1 cellular context compared by ENCODE assay signal in genomic region chr19:19531951-19532805, GRCh38.
TF ChIP-seq lines count a peak whose summit lies in the region.

No MANE protein-coding gene starts in this region.

TF ChIP-seq in K562, 482 proteins besides CTCF, POLR2A, EP300 and RAD21 (continued from another document and continues in another):
- TF ChIP-seq, protein P1, sequence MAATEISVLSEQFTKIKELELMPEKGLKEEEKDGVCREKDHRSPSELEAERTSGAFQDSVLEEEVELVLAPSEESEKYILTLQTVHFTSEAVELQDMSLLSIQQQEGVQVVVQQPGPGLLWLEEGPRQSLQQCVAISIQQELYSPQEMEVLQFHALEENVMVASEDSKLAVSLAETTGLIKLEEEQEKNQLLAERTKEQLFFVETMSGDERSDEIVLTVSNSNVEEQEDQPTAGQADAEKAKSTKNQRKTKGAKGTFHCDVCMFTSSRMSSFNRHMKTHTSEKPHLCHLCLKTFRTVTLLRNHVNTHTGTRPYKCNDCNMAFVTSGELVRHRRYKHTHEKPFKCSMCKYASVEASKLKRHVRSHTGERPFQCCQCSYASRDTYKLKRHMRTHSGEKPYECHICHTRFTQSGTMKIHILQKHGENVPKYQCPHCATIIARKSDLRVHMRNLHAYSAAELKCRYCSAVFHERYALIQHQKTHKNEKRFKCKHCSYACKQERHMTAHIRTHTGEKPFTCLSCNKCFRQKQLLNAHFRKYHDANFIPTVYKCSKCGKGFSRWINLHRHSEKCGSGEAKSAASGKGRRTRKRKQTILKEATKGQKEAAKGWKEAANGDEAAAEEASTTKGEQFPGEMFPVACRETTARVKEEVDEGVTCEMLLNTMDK (IDR thresholded peaks at IDR 0.05; ENCODE audit: borderline replicate concordance, insufficient read depth, low read depth, low read length, poor library complexity, severe bottlenecking) = peak; percentile 68
- TF ChIP-seq, protein P2, sequence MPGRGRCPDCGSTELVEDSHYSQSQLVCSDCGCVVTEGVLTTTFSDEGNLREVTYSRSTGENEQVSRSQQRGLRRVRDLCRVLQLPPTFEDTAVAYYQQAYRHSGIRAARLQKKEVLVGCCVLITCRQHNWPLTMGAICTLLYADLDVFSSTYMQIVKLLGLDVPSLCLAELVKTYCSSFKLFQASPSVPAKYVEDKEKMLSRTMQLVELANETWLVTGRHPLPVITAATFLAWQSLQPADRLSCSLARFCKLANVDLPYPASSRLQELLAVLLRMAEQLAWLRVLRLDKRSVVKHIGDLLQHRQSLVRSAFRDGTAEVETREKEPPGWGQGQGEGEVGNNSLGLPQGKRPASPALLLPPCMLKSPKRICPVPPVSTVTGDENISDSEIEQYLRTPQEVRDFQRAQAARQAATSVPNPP (IDR thresholded peaks at IDR 0.05; ENCODE audit: borderline replicate concordance, insufficient read depth, insufficient read length) = no peak
- no peak for TF ChIP-seq ZNF75A (CRISPR knock-in tag; IDR thresholded peaks at IDR 0.05)
- no peak for TF ChIP-seq SIN3A (IDR thresholded peaks at IDR 0.05; ENCODE audit: borderline replicate concordance in 2 of 2, control insufficient read depth in 1 of 2, low read depth in 2 of 2, low read length in 2 of 2)
- TF ChIP-seq SRSF9 (IDR thresholded peaks at IDR 0.05; ENCODE audit: borderline replicate concordance, low read depth, low read length) = no peak
- no peak for TF ChIP-seq TRIM25 (IDR thresholded peaks at IDR 0.05; ENCODE audit: borderline replicate concordance)
- no peak for TF ChIP-seq FOXA1 (IDR thresholded peaks at IDR 0.05; ENCODE audit: borderline replicate concordance)
- no peak for TF ChIP-seq NBN (IDR thresholded peaks at IDR 0.05; ENCODE audit: low read depth)
- TF ChIP-seq, protein P3, sequence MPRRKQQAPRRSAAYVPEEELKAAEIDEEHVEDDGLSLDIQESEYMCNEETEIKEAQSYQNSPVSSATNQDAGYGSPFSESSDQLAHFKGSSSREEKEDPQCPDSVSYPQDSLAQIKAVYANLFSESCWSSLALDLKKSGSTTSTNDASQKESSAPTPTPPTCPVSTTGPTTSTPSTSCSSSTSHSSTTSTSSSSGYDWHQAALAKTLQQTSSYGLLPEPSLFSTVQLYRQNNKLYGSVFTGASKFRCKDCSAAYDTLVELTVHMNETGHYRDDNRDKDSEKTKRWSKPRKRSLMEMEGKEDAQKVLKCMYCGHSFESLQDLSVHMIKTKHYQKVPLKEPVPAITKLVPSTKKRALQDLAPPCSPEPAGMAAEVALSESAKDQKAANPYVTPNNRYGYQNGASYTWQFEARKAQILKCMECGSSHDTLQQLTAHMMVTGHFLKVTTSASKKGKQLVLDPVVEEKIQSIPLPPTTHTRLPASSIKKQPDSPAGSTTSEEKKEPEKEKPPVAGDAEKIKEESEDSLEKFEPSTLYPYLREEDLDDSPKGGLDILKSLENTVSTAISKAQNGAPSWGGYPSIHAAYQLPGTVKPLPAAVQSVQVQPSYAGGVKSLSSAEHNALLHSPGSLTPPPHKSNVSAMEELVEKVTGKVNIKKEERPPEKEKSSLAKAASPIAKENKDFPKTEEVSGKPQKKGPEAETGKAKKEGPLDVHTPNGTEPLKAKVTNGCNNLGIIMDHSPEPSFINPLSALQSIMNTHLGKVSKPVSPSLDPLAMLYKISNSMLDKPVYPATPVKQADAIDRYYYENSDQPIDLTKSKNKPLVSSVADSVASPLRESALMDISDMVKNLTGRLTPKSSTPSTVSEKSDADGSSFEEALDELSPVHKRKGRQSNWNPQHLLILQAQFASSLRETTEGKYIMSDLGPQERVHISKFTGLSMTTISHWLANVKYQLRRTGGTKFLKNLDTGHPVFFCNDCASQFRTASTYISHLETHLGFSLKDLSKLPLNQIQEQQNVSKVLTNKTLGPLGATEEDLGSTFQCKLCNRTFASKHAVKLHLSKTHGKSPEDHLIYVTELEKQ (CRISPR knock-in tag; IDR thresholded peaks at IDR 0.05) = no peak
- TF ChIP-seq DPF2 (IDR thresholded peaks at IDR 0.05) = no peak
- no peak for TF ChIP-seq RERE (CRISPR knock-in tag; IDR thresholded peaks at IDR 0.05; ENCODE audit: borderline replicate concordance)
- no peak for TF ChIP-seq FOXJ3 (CRISPR knock-in tag; IDR thresholded peaks at IDR 0.05)
- TF ChIP-seq, protein P4, sequence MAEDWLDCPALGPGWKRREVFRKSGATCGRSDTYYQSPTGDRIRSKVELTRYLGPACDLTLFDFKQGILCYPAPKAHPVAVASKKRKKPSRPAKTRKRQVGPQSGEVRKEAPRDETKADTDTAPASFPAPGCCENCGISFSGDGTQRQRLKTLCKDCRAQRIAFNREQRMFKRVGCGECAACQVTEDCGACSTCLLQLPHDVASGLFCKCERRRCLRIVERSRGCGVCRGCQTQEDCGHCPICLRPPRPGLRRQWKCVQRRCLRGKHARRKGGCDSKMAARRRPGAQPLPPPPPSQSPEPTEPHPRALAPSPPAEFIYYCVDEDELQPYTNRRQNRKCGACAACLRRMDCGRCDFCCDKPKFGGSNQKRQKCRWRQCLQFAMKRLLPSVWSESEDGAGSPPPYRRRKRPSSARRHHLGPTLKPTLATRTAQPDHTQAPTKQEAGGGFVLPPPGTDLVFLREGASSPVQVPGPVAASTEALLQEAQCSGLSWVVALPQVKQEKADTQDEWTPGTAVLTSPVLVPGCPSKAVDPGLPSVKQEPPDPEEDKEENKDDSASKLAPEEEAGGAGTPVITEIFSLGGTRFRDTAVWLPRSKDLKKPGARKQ (CRISPR knock-in tag; IDR thresholded peaks at IDR 0.05) = no peak
- no peak for TF ChIP-seq HMG20B (CRISPR knock-in tag; IDR thresholded peaks at IDR 0.05)
- no peak for TF ChIP-seq RBM39 (optimal IDR thresholded peaks at IDR 0.05; ENCODE audit: low read depth, low read length)
- no peak for TF ChIP-seq PTTG1 (tag; IDR thresholded peaks at IDR 0.05; ENCODE audit: low read depth)
- TF ChIP-seq NCOA6 (IDR thresholded peaks at IDR 0.05) = no peak
- no peak for TF ChIP-seq EGR1 (conservative IDR thresholded peaks at IDR 0.05)
- no peak for TF ChIP-seq ZNF184 (CRISPR knock-in tag; IDR thresholded peaks at IDR 0.05)
- no peak for TF ChIP-seq ZNF639 (CRISPR knock-in tag; conservative IDR thresholded peaks at IDR 0.05 in 1 of 2, IDR thresholded peaks at IDR 0.05 in 1 of 2)
- TF ChIP-seq SP2 (IDR thresholded peaks at IDR 0.05; ENCODE audit: extremely low read depth, low read depth, low read length, poor library complexity, severe bottlenecking) = no peak
- TF ChIP-seq, protein P5, sequence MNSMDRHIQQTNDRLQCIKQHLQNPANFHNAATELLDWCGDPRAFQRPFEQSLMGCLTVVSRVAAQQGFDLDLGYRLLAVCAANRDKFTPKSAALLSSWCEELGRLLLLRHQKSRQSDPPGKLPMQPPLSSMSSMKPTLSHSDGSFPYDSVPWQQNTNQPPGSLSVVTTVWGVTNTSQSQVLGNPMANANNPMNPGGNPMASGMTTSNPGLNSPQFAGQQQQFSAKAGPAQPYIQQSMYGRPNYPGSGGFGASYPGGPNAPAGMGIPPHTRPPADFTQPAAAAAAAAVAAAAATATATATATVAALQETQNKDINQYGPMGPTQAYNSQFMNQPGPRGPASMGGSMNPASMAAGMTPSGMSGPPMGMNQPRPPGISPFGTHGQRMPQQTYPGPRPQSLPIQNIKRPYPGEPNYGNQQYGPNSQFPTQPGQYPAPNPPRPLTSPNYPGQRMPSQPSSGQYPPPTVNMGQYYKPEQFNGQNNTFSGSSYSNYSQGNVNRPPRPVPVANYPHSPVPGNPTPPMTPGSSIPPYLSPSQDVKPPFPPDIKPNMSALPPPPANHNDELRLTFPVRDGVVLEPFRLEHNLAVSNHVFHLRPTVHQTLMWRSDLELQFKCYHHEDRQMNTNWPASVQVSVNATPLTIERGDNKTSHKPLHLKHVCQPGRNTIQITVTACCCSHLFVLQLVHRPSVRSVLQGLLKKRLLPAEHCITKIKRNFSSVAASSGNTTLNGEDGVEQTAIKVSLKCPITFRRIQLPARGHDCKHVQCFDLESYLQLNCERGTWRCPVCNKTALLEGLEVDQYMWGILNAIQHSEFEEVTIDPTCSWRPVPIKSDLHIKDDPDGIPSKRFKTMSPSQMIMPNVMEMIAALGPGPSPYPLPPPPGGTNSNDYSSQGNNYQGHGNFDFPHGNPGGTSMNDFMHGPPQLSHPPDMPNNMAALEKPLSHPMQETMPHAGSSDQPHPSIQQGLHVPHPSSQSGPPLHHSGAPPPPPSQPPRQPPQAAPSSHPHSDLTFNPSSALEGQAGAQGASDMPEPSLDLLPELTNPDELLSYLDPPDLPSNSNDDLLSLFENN (IDR thresholded peaks at IDR 0.05; ENCODE audit: low read depth in 2 of 2, low read length in 2 of 2) = no peak
- no peak for TF ChIP-seq FOS (IDR thresholded peaks at IDR 0.05; ENCODE audit: extremely low read depth, insufficient read length)
- no peak for TF ChIP-seq ZKSCAN1 (IDR thresholded peaks at IDR 0.05; ENCODE audit: low read depth, low read length)
- TF ChIP-seq, protein P6, sequence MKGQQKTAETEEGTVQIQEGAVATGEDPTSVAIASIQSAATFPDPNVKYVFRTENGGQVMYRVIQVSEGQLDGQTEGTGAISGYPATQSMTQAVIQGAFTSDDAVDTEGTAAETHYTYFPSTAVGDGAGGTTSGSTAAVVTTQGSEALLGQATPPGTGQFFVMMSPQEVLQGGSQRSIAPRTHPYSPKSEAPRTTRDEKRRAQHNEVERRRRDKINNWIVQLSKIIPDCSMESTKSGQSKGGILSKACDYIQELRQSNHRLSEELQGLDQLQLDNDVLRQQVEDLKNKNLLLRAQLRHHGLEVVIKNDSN (CRISPR knock-in tag; IDR thresholded peaks at IDR 0.05) = no peak
- no peak for TF ChIP-seq STAT5A (IDR thresholded peaks at IDR 0.05; ENCODE audit: borderline replicate concordance, low read length)
- no peak for TF ChIP-seq ELF1 (tag; IDR thresholded peaks at IDR 0.05)
- TF ChIP-seq TOE1 (IDR thresholded peaks at IDR 0.05; ENCODE audit: borderline replicate concordance) = 0 out of 2 replicates have a peak, but pooled peaks have one; percentile 11
- TF ChIP-seq TOE1 (CRISPR knock-in tag; IDR thresholded peaks at IDR 0.05; ENCODE audit: borderline replicate concordance, low read depth) = no peak
- TF ChIP-seq MAFF (IDR thresholded peaks at IDR 0.05; ENCODE audit: low read length) = no peak
- no peak for TF ChIP-seq RAD51 (IDR thresholded peaks at IDR 0.05; ENCODE audit: borderline replicate concordance, low read depth)
- TF ChIP-seq ZBTB7A (IDR thresholded peaks at IDR 0.05; ENCODE audit: borderline replicate concordance, control insufficient read depth, low read depth, low read length) = peak; percentile 23; the same call in 1 of the 2 replicates
- TF ChIP-seq KLF10 (CRISPR knock-in tag; IDR thresholded peaks at IDR 0.05) = no peak
- TF ChIP-seq ZNF224 (CRISPR knock-in tag; IDR thresholded peaks at IDR 0.05) = no peak
- TF ChIP-seq CAMTA2 (CRISPR knock-in tag; conservative IDR thresholded peaks at IDR 0.05) = no peak
- no peak for TF ChIP-seq ZNF589 (CRISPR knock-in tag; IDR thresholded peaks at IDR 0.05; ENCODE audit: low read depth)
